ENCODE assay signal across 25 cellular contexts in the genomic region with DNA sequence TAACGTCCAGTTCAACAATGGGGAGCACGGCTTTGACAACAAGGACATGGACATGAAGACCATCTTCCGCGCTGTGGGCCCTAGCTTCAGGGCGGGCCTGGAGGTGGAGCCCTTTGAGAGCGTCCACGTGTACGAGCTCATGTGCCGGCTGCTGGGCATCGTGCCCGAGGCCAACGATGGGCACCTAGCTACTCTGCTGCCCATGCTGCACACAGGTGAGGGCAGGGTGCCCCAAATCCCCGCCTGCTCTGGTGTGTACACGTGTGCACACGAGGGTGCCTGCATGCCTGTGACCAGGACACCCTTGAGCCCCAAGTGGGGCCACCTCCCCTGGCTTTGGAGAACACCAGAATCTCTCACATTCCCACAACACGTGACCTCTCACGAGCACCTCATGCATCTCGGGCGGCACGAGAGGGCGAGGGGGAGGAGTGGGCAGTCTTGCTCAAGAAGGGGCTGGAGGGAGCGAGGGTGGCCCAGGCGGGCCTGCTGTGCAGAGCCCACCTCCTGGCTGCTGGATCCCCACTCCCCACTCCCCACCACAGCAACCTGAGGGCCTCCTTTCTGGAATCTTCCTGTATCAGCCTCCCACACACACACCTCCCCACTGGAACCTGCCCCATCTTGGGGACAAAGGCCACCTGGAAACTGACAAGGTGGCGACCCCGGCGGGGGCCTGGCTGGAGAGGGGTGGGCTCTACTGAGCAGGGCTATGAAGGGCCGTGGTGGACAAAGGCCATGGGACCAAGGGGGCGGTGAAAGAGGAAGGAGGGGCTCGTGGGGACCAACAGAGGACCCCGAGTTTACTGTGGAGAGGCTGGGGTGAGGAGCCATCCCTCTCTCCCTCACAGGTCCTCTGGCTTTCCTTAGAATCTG. TPM values are rescaled to one million over a fixed set of nuclear protein-coding genes. Genes with fewer than 3 reads are reported as not detected.
DNase-seq lines count a peak whose midpoint lies in the region; ATAC-seq, FAIRE-seq and TF ChIP-seq lines count a peak whose summit lies in the region.
"Had no signal": no experiment of that assay in that cellular context is flagged by ENCODE, and none has a peak within 500 bp of the region (broad histone marks: within the 10 kb centered on the region; RNA-seq: fewer than 3 reads in every experiment).

No MANE protein-coding gene starts in this region.

- no peak overlapping the region for H3K9ac ChIP-seq in HepG2 (ENCODE audit: insufficient read depth, low read depth, low read length)
- H3K9ac ChIP-seq: BLaER1 treated with 17β-estradiol and CSF1 and Interleukin-3, amounts not matched to agents 10 nM and 100 nM had no signal

- CTCF ChIA-PET in HepG2 (lab: Yijun Ruan, JAX; ENCODE audit: low intra/inter-chr PET ratio, low total read pairs) = no interaction called here

- H3K27ac ChIP-seq in HepG2 (ENCODE audit: extremely low read length, insufficient read depth, low read length) (no peak overlapping the region), right lobe of liver (no peak overlapping the region), left lung (no peak overlapping the region), thyroid gland (no peak overlapping the region)
- H3K27ac ChIP-seq: A549; BLaER1 treated with 17β-estradiol and CSF1 and Interleukin-3, amounts not matched to agents 10 nM and 100 nM had no signal

- H3K27me3 ChIP-seq in HepG2 (ENCODE audit: control insufficient read depth in 1 of 2, insufficient read depth in 2 of 2, low read length in 2 of 2) (peaks cover 4 to 7% of the 10 kb centered on the region in 2 experiments; a peak in 3 of 5 replicates), right lobe of liver (no peaks in the 10 kb centered on the region), left lung (peaks cover 2 to 51% of the 10 kb centered on the region in 2 donors), thyroid gland (no peaks in the 10 kb centered on the region)
- H3K27me3 ChIP-seq: BE2C had no signal

- no peak for FAIRE-seq in HepG2 (lab: Jason Lieb, UNC)
- FAIRE-seq: A549, D721Med, GM12878 had no signal

- TF ChIP-seq POLR2A in HepG2 (IDR thresholded peaks at IDR 0.05; ENCODE audit: insufficient read depth in 1 of 2, low read depth in 2 of 2, low read length in 2 of 2) (no peak), right lobe of liver (IDR thresholded peaks at IDR 0.05) (no peak), thyroid gland (IDR thresholded peaks at IDR 0.05) (no peak)

- H2AFZ ChIP-seq in HepG2 (ENCODE audit: low read length) = no peak overlapping the region
- H2AFZ ChIP-seq: GM23338 had no signal

- POLR2A ChIA-PET in HepG2 (lab: Yijun Ruan, JAX) = no interaction called here

- in situ Hi-C loops in HepG2 (cut with HindIII; ENCODE audit: extremely low pct_ligation_motif_present, low pct_unique_long_range_greater_than_20kb) = no loop called here

- 82% methylated on average over 26 of the region's 30 CpGs for WGBS in HepG2 (ENCODE audit: low lambda C conversion rate)
- 86% methylated on average over 5 of the region's 30 CpGs for WGBS in right lobe of liver (ENCODE audit: insufficient coverage, low coverage, low lambda C conversion rate, missing lambda C conversion rate)
- WGBS in thyroid gland, 2 donors = 53 to 67% methylated on average over 21 to 27 of the region's 30 CpGs

- no TSS peak for BruUV-seq in HepG2 (replicated peaks; lab: Mats Ljungman, UMichigan)

- ATAC-seq in HepG2 (no peak), right lobe of liver (no peak), left lung (peak; percentile 7), GM18517 (IDR thresholded peaks at IDR 0.05; ENCODE audit: unreplicated experiment) (no peak)
- ATAC-seq: A549, GM12878, GM23338 had no signal

- H3K36me3 ChIP-seq in HepG2 (replicated peaks in 1 of 2; ENCODE audit: control insufficient read depth in 1 of 2, insufficient read depth in 2 of 2, low read length in 2 of 2) (no peaks in the 10 kb centered on the region), right lobe of liver (no peaks in the 10 kb centered on the region), left lung (no peaks in the 10 kb centered on the region), thyroid gland (no peaks in the 10 kb centered on the region)
- H3K36me3 ChIP-seq: BE2C; BLaER1 treated with 17β-estradiol and CSF1 and Interleukin-3, amounts not matched to agents 10 nM and 100 nM; HAP-1 had no signal

- H3K79me2 ChIP-seq in HepG2 (ENCODE audit: insufficient read depth, low read length) = no peaks in the 10 kb centered on the region

- H3K9me3 ChIP-seq in HepG2 (ENCODE audit: low read length) (no peaks in the 10 kb centered on the region), right lobe of liver (no peaks in the 10 kb centered on the region), left lung (no peaks in the 10 kb centered on the region), thyroid gland (no peaks in the 10 kb centered on the region)
- H3K9me3 ChIP-seq: A549; BE2C; BLaER1 treated with 17β-estradiol and CSF1 and Interleukin-3, amounts not matched to agents 10 nM and 100 nM; HAP-1 had no signal

- TF ChIP-seq CTCF in HepG2 (CRISPR knock-in tag; IDR thresholded peaks at IDR 0.05) = no peak
- no peak for TF ChIP-seq CTCF in right lobe of liver (IDR thresholded peaks at IDR 0.05)
- TF ChIP-seq CTCF in left lung (IDR thresholded peaks at IDR 0.05) = no peak
- no peak for TF ChIP-seq CTCF in thyroid gland (IDR thresholded peaks at IDR 0.05)

- DNase-seq in HepG2 (ENCODE audit: low spot score) (no peak), right lobe of liver (no peak), left lung (no peak), thyroid gland (peak; percentile 58 to 73)
- DNase-seq in stimulated activated CD4-positive, alpha-beta T cell treated with anti-CD3 and anti-CD28 coated beads, Interleukin-4, amount 100 ng/mL, for 4 hours = no peak
- DNase-seq in activated naive CD4-positive, alpha-beta T cell treated with anti-CD3 and anti-CD28 coated beads, Interleukin-2, amount 50 U/mL, for 16 hours = no peak
- DNase-seq: 8988T; ACHN; AML-193; BE2C; CD4-positive, alpha-beta T cell; CD8-positive, alpha-beta memory T cell; DMS 273 treated with DMSO at 0.1 percent for 48 hours; DMS79; EL; GDM1 had no signal

- intact Hi-C loops in HepG2 (cut with micrococcal nuclease; ENCODE audit: unreplicated experiment) = no loop called here
- intact Hi-C loops in right lobe of liver (cut with DNase I) = no loop called here
- intact Hi-C loops in left lung (cut with DNase I) = no loop called here
- intact Hi-C loops in thyroid gland (cut with DNase I) = no loop called here

- no peak for TF ChIP-seq RAD21 in HepG2 (CRISPR knock-in tag; IDR thresholded peaks at IDR 0.05)

- peaks cover 62% of the 10 kb centered on the region for H3K4me1 ChIP-seq in HepG2 (ENCODE audit: insufficient read depth, low read length)
- H3K4me1 ChIP-seq in right lobe of liver = peaks cover 0 to 20% (median 9%) of the 10 kb centered on the region in 4 donors
- peaks cover 4 to 22% of the 10 kb centered on the region in 2 donors for H3K4me1 ChIP-seq in left lung
- H3K4me1 ChIP-seq in thyroid gland = peaks cover 3 to 8% of the 10 kb centered on the region in 2 donors

- TF ChIP-seq EP300 in HepG2 (IDR thresholded peaks at IDR 0.05; ENCODE audit: low read depth in 2 of 2, low read length in 2 of 2) (no peak), HepG2 (CRISPR knock-in tag; IDR thresholded peaks at IDR 0.05; ENCODE audit: borderline replicate concordance) (no peak)

- no peak overlapping the region for H3K4me3 ChIP-seq in HepG2 (replicated peaks in 1 of 3; ENCODE audit: insufficient read depth in 1 of 3, low read depth in 2 of 3, low read length in 3 of 3)
- H3K4me3 ChIP-seq in right lobe of liver = no peak overlapping the region
- no peak overlapping the region for H3K4me3 ChIP-seq in left lung
- H3K4me3 ChIP-seq in thyroid gland (replicated peaks in 1 of 3) = no peak overlapping the region
- H3K4me3 ChIP-seq: A549; BLaER1 treated with 17β-estradiol and CSF1 and Interleukin-3, amounts not matched to agents 10 nM and 100 nM; GM12878; GM23338; HAP-1 had no signal

- peak overlapping the region; percentile 71 for H3K4me2 ChIP-seq in HepG2 (ENCODE audit: low read depth, low read length)
- H3K4me2 ChIP-seq: A549, GM23338 had no signal

- no peaks in the 10 kb centered on the region for H4K20me1 ChIP-seq in HepG2 (ENCODE audit: insufficient read depth, low read length)
- H4K20me1 ChIP-seq: BLaER1 treated with 17β-estradiol and CSF1 and Interleukin-3, amounts not matched to agents 10 nM and 100 nM had no signal

RNA-seq across cellular contexts. Expression of a gene that starts 6.5 kb away (rescaled TPM):
- total RNA-seq in HepG2 (2016; rRNA removed; fragmentation: Illumina TruSeq; extraction: Trizol) (0.76 and 2.2 TPM in 2 replicates), right lobe of liver (10 to 100 TPM in 4 of 6 experiments, 1 to 10 TPM in 2; 3.4 to 43.2 (median 17.8) TPM), left lung (under 1 TPM in 1 of 2 donors, not detected in 1; 0.18 TPM), thyroid gland (not detected)
- total RNA-seq in HepG2 (2016; cell fraction: cytosol; rRNA removed; fragmentation: Illumina TruSeq; extraction: Trizol; ENCODE audit: low read depth) = 0.30 TPM in 1 of 2 replicates, not detected in the other
- total RNA-seq in HepG2 (2016; cell fraction: insoluble cytoplasmic fraction; rRNA removed; fragmentation: Illumina TruSeq; extraction: Trizol) = 0.54 and 2.3 TPM in 2 replicates
- 0.28 and 0.41 TPM in 2 replicates for total RNA-seq in HepG2 (2016; cell fraction: membrane; rRNA removed; fragmentation: Illumina TruSeq; extraction: Trizol)
- total RNA-seq in HepG2 (2016; cell fraction: nucleus; rRNA removed; fragmentation: Illumina TruSeq; extraction: Trizol) = 3.2 and 3.4 TPM in 2 replicates
- polyA plus RNA-seq in HepG2 (2011; rRNA removed) = 1.1 and 2.2 TPM in 2 replicates
- 1.2 and 1.3 TPM in 2 replicates for polyA plus RNA-seq in HepG2 (2011; cell fraction: cytosol; rRNA removed)
- polyA plus RNA-seq in HepG2 (2011; cell fraction: nucleus; rRNA removed) = 5.5 and 5.6 TPM in 2 replicates
- polyA plus RNA-seq in HepG2 (2012) = 1.7 and 2.5 TPM in 2 replicates
- 0.20 and 0.24 TPM in 2 replicates for polyA plus RNA-seq in HepG2 (2016; cell fraction: cytosol; fragmentation: Illumina TruSeq; extraction: Trizol; ENCODE audit: low read depth)
- polyA plus RNA-seq in HepG2 (2016; cell fraction: insoluble cytoplasmic fraction; fragmentation: Illumina TruSeq; extraction: Trizol; ENCODE audit: low read depth) = 0.19 and 0.36 TPM in 2 replicates
- 0.15 and 0.29 TPM in 2 replicates for polyA plus RNA-seq in HepG2 (2016; cell fraction: membrane; fragmentation: Illumina TruSeq; extraction: Trizol; ENCODE audit: low read depth)
- 1.4 and 2.3 TPM in 2 replicates for polyA plus RNA-seq in HepG2 (2016; cell fraction: nucleus; fragmentation: Illumina TruSeq; extraction: Trizol; ENCODE audit: insufficient read depth, low read depth)
- polyA minus RNA-seq in HepG2 (2011; rRNA and poly(A)+ RNA removed; ENCODE audit: low replicate concordance) = 6.6 TPM in 1 of 2 replicates, not detected in the other
- polyA minus RNA-seq in HepG2 (2011; cell fraction: cytosol; rRNA and poly(A)+ RNA removed) = 0.79 and 1.1 TPM in 2 replicates
- polyA minus RNA-seq in HepG2 (2011; cell fraction: nucleus; rRNA and poly(A)+ RNA removed) = 10.6 and 12.7 TPM in 2 replicates
- total RNA-seq: CD4-positive, alpha-beta T cell; GM23338; H4 had no signal
- polyA plus RNA-seq: A549, CD14-positive monocyte, GM23338 had no signal

RNA-seq across cellular contexts. Expression of a gene that starts 40.7 kb away (rescaled TPM):
- total RNA-seq in HepG2 (2016; rRNA removed; fragmentation: Illumina TruSeq; extraction: Trizol) = 13.0 and 14.5 TPM in 2 replicates
- total RNA-seq in HepG2 (2016; cell fraction: cytosol; rRNA removed; fragmentation: Illumina TruSeq; extraction: Trizol; ENCODE audit: low read depth) = 6.8 and 7.5 TPM in 2 replicates
- total RNA-seq in HepG2 (2016; cell fraction: insoluble cytoplasmic fraction; rRNA removed; fragmentation: Illumina TruSeq; extraction: Trizol) = 11.8 and 15.7 TPM in 2 replicates
- total RNA-seq in HepG2 (2016; cell fraction: membrane; rRNA removed; fragmentation: Illumina TruSeq; extraction: Trizol) = 9.1 and 10.9 TPM in 2 replicates
- total RNA-seq in HepG2 (2016; cell fraction: nucleus; rRNA removed; fragmentation: Illumina TruSeq; extraction: Trizol) = 11.8 and 14.3 TPM in 2 replicates
- 31.1 and 40.2 TPM in 2 replicates for polyA plus RNA-seq in HepG2 (2011; rRNA removed)
- 25.9 and 34.2 TPM in 2 replicates for polyA plus RNA-seq in HepG2 (2011; cell fraction: cytosol; rRNA removed)
- 90.7 and 95.7 TPM in 2 replicates for polyA plus RNA-seq in HepG2 (2011; cell fraction: nucleus; rRNA removed)
- polyA plus RNA-seq in HepG2 (2012) = 41.2 and 46.2 TPM in 2 replicates
- 4.2 and 5.6 TPM in 2 replicates for polyA plus RNA-seq in HepG2 (2016; cell fraction: cytosol; fragmentation: Illumina TruSeq; extraction: Trizol; ENCODE audit: low read depth)
- polyA plus RNA-seq in HepG2 (2016; cell fraction: insoluble cytoplasmic fraction; fragmentation: Illumina TruSeq; extraction: Trizol; ENCODE audit: low read depth) = 9.1 and 12.0 TPM in 2 replicates
- polyA plus RNA-seq in HepG2 (2016; cell fraction: membrane; fragmentation: Illumina TruSeq; extraction: Trizol; ENCODE audit: low read depth) = 3.9 and 6.0 TPM in 2 replicates
- polyA plus RNA-seq in HepG2 (2016; cell fraction: nucleus; fragmentation: Illumina TruSeq; extraction: Trizol; ENCODE audit: insufficient read depth, low read depth) = 18.6 and 21.1 TPM in 2 replicates
- 42.9 and 69.2 TPM in 2 replicates for polyA minus RNA-seq in HepG2 (2011; rRNA and poly(A)+ RNA removed; ENCODE audit: low replicate concordance)
- polyA minus RNA-seq in HepG2 (2011; cell fraction: cytosol; rRNA and poly(A)+ RNA removed) = 31.2 and 31.6 TPM in 2 replicates
- 17.8 and 22.4 TPM in 2 replicates for polyA minus RNA-seq in HepG2 (2011; cell fraction: nucleus; rRNA and poly(A)+ RNA removed)
- total RNA-seq in right lobe of liver = 1 to 10 TPM in 3 of 6 experiments, under 1 TPM in 3; 0.33 to 3.5 (median 1.1) TPM
- 1 to 10 TPM; 2.6 to 3.6 TPM for total RNA-seq in left lung
- 1 to 10 TPM in 3 of 4 donors, under 1 TPM in 1; 0.54 to 1.7 (median 1.1) TPM for total RNA-seq in thyroid gland

RNA-seq across cellular contexts. Expression of a gene that starts 59.6 kb away (rescaled TPM):
- total RNA-seq in HepG2 (2016; rRNA removed; fragmentation: Illumina TruSeq; extraction: Trizol) (12.0 and 12.6 TPM in 2 replicates), right lobe of liver (1 to 10 TPM; 1.2 to 4.7 (median 2.0) TPM), left lung (1 to 10 TPM; 7.3 to 7.9 TPM), thyroid gland (1 to 10 TPM; 1.7 to 3.5 (median 2.7) TPM)
- total RNA-seq in HepG2 (2016; cell fraction: cytosol; rRNA removed; fragmentation: Illumina TruSeq; extraction: Trizol; ENCODE audit: low read depth) = 1.3 and 2.4 TPM in 2 replicates
- total RNA-seq in HepG2 (2016; cell fraction: insoluble cytoplasmic fraction; rRNA removed; fragmentation: Illumina TruSeq; extraction: Trizol) = 12.8 and 13.5 TPM in 2 replicates
- total RNA-seq in HepG2 (2016; cell fraction: membrane; rRNA removed; fragmentation: Illumina TruSeq; extraction: Trizol) = 4.8 and 5.6 TPM in 2 replicates
- 5.7 and 8.6 TPM in 2 replicates for total RNA-seq in HepG2 (2016; cell fraction: nucleus; rRNA removed; fragmentation: Illumina TruSeq; extraction: Trizol)
- polyA plus RNA-seq in HepG2 (2011; rRNA removed) = 0.34 and 0.76 TPM in 2 replicates
- polyA plus RNA-seq in HepG2 (2011; cell fraction: cytosol; rRNA removed) = 0.72 and 0.99 TPM in 2 replicates
- polyA plus RNA-seq in HepG2 (2011; cell fraction: nucleus; rRNA removed) = 3.4 and 5.0 TPM in 2 replicates
- 7.4 and 7.7 TPM in 2 replicates for polyA plus RNA-seq in HepG2 (2012)
- 0.54 and 0.80 TPM in 2 replicates for polyA plus RNA-seq in HepG2 (2016; cell fraction: cytosol; fragmentation: Illumina TruSeq; extraction: Trizol; ENCODE audit: low read depth)
- polyA plus RNA-seq in HepG2 (2016; cell fraction: insoluble cytoplasmic fraction; fragmentation: Illumina TruSeq; extraction: Trizol; ENCODE audit: low read depth) = 10.9 and 11.0 TPM in 2 replicates
- 1.4 TPM in 2 replicates for polyA plus RNA-seq in HepG2 (2016; cell fraction: membrane; fragmentation: Illumina TruSeq; extraction: Trizol; ENCODE audit: low read depth)
- polyA plus RNA-seq in HepG2 (2016; cell fraction: nucleus; fragmentation: Illumina TruSeq; extraction: Trizol; ENCODE audit: insufficient read depth, low read depth) = 15.7 and 18.7 TPM in 2 replicates
- 1.2 and 1.6 TPM in 2 replicates for polyA minus RNA-seq in HepG2 (2011; rRNA and poly(A)+ RNA removed; ENCODE audit: low replicate concordance)
- 1.8 and 1.9 TPM in 2 replicates for polyA minus RNA-seq in HepG2 (2011; cell fraction: cytosol; rRNA and poly(A)+ RNA removed)
- polyA minus RNA-seq in HepG2 (2011; cell fraction: nucleus; rRNA and poly(A)+ RNA removed) = 0.77 and 0.87 TPM in 2 replicates

Comparison
In these comparisons a context has a peak if more than half of its experiments do, and no peak if none do; other contexts are left out.
1. DNase-seq: peak in thyroid gland (2 of 2); none in HepG2 (single experiment), right lobe of liver (0 of 3), left lung (0 of 2), stimulated activated CD4-positive, alpha-beta T cell treated with anti-CD3 and anti-CD28 coated beads, Interleukin-4, amount 100 ng/mL, for 4 hours (0 of 2) and activated naive CD4-positive, alpha-beta T cell treated with anti-CD3 and anti-CD28 coated beads, Interleukin-2, amount 50 U/mL, for 16 hours (single experiment).